Comparison of ENCODE assay signal across 1 cellular context in genomic region chr3:197952440-197952839, GRCh38.
TF ChIP-seq lines count a peak whose summit lies in the region.

No MANE protein-coding gene starts in this region.

TF ChIP-seq in HepG2, 621 proteins besides CTCF, POLR2A, EP300 and RAD21:
- no peak for TF ChIP-seq SMC3 (IDR thresholded peaks at IDR 0.05; ENCODE audit: low read length)
- TF ChIP-seq ZNF777 (CRISPR knock-in tag; IDR thresholded peaks at IDR 0.05) = no peak
- TF ChIP-seq ZSCAN21 (CRISPR knock-in tag; IDR thresholded peaks at IDR 0.05; ENCODE audit: borderline replicate concordance) = no peak
- no peak for TF ChIP-seq HNRNPL (IDR thresholded peaks at IDR 0.05; ENCODE audit: low read depth, low read length)
- no peak for TF ChIP-seq ZNF746 (CRISPR knock-in tag; IDR thresholded peaks at IDR 0.05)
- no peak for TF ChIP-seq ZNF570 (CRISPR knock-in tag; IDR thresholded peaks at IDR 0.05; ENCODE audit: borderline replicate concordance)
- no peak for TF ChIP-seq TAF1 (CRISPR knock-in tag; IDR thresholded peaks at IDR 0.05)
- TF ChIP-seq ZNF816 (CRISPR knock-in tag; IDR thresholded peaks at IDR 0.05; ENCODE audit: borderline replicate concordance) = no peak
- no peak for TF ChIP-seq KDM2A (CRISPR knock-in tag; IDR thresholded peaks at IDR 0.05; ENCODE audit: borderline replicate concordance, low read depth)
- TF ChIP-seq ZSCAN29 (CRISPR knock-in tag; conservative IDR thresholded peaks at IDR 0.05) = no peak
- no peak for TF ChIP-seq AKAP8 (CRISPR knock-in tag; IDR thresholded peaks at IDR 0.05)
- no peak for TF ChIP-seq ZNF446 (CRISPR knock-in tag; IDR thresholded peaks at IDR 0.05)
- no peak for TF ChIP-seq THAP11 (CRISPR knock-in tag; IDR thresholded peaks at IDR 0.05)
- TF ChIP-seq ZNF329 (CRISPR knock-in tag; IDR thresholded peaks at IDR 0.05; ENCODE audit: low read depth) = no peak
- TF ChIP-seq SUZ12 (IDR thresholded peaks at IDR 0.05; ENCODE audit: low read depth, low read length) = no peak
